In the genomic region with DNA sequence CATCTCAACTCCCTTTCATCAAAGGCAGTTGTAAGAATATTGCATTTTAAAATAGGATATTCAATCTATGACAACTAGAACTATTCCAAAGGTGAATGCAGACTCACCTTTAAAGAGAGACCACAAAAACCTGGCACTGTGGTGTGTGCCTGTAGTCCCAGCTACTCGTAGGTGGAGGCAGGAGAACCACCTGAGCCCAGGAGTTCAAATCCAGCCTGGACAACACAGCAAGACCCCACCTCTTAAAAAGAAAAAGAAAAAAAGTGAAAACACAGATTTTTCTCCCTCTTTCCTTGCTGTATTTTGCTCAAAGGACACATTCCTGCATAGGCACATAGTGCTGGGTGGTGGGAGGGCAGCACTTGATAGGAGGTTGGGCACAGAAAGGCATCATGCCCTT, we compare ENCODE assay signal across 8 cellular contexts. TPM values are rescaled to one million over a fixed set of nuclear protein-coding genes. Genes with fewer than 3 reads are reported as not detected.
A peak's percentile ranks its signal among the peaks of the same experiment; 100 is the strongest.
DNase-seq lines count a peak whose midpoint lies in the region; ATAC-seq and TF ChIP-seq lines count a peak whose summit lies in the region.

No MANE protein-coding gene starts in this region.

- H3K14ac ChIP-seq in H9 (ENCODE audit: insufficient read depth, low read length) = no peak overlapping the region

- no peak overlapping the region for H3K9ac ChIP-seq in H9 (ENCODE audit: extremely low read depth, insufficient read length, low read length)
- H3K9ac ChIP-seq in skeletal muscle satellite cell (ENCODE audit: low read depth, low read length) = peak overlapping the region; percentile 92

- H4K20me1 ChIP-seq in H9 (ENCODE audit: control insufficient read depth, insufficient read depth, insufficient read length) = no peaks in the 10 kb centered on the region

- no peak for ATAC-seq in HG02973 (IDR thresholded peaks at IDR 0.05; ENCODE audit: unreplicated experiment)

- H2BK15ac ChIP-seq in H9 (ENCODE audit: low read depth, low read length) = no peak overlapping the region

- no CpG with 5 or more reads among the region's 1 CpG for whole genome bisulfite sequencing in H9 (ENCODE audit: extremely low coverage, insufficient read length, low lambda C conversion rate)

- H3K27ac ChIP-seq in H9 (ENCODE audit: insufficient read length, low read depth, low read length) = no peak overlapping the region
- H3K27ac ChIP-seq in VCaP = peak overlapping the region; percentile 79

- no peaks in the 10 kb centered on the region for H3K27me3 ChIP-seq in H9 (ENCODE audit: insufficient read depth, low read length)
- no peaks in the 10 kb centered on the region for H3K27me3 ChIP-seq in skeletal muscle satellite cell (ENCODE audit: control insufficient read depth, insufficient read depth, low read length)

- H4K91ac ChIP-seq in H9 (ENCODE audit: insufficient read length, low read depth, low read length) = no peak overlapping the region

- peaks cover 8% of the 10 kb centered on the region for H3K23me2 ChIP-seq in H9 (ENCODE audit: insufficient read length, low read depth, low read length, poor library complexity, severe bottlenecking)

- H3K4me1 ChIP-seq in H9 (ENCODE audit: insufficient read depth, low read length) (no peaks in the 10 kb centered on the region; the same call in 1 of the 2 replicates), skeletal muscle satellite cell (ENCODE audit: control insufficient read depth, insufficient read depth, low read length) (peaks cover 14% of the 10 kb centered on the region)

- H2BK20ac ChIP-seq in H9 (ENCODE audit: low read depth, low read length, poor library complexity, severe bottlenecking) = no peak overlapping the region

- peaks cover 3% of the 10 kb centered on the region; the same call in 1 of the 2 replicates for H3K79me2 ChIP-seq in H9 (ENCODE audit: insufficient read depth, low read length)

- H3K27ac Mint-ChIP-seq in H9 = no peak overlapping the region

- H4K5ac ChIP-seq in H9 (ENCODE audit: insufficient read length, low read depth, low read length) = no peak overlapping the region

- H3K9me3 Mint-ChIP-seq in H9 = no peaks in the 10 kb centered on the region; a peak in 1 of 5 replicates

- H3K4ac ChIP-seq in H9 (ENCODE audit: low read depth, low read length) = no peak overlapping the region

- H3K56ac ChIP-seq in H9 (ENCODE audit: insufficient read length, low read depth, low read length) = no peak overlapping the region

- H3K18ac ChIP-seq in H9 (ENCODE audit: insufficient read length, low read depth, low read length) = no peak overlapping the region

- H3K4me3 ChIP-seq in foreskin fibroblast (ENCODE audit: low read depth in 1 of 2, low read length in 2 of 2) (peak overlapping the region; percentile 85 to 92), skeletal muscle satellite cell (ENCODE audit: low read length) (peak overlapping the region; percentile 99)

- H2BK5ac ChIP-seq in H9 (ENCODE audit: insufficient read length, low read length) = no peak overlapping the region

- peaks cover 17 to 18% of the 10 kb centered on the region in 2 experiments for H3K4me1 Mint-ChIP-seq in H9

- no peak overlapping the region for H2BK120ac ChIP-seq in H9 (ENCODE audit: low read depth, low read length, poor library complexity, severe bottlenecking)

- no peak overlapping the region for H2AFZ ChIP-seq in H9 (ENCODE audit: low read length)

- H2AK5ac ChIP-seq in H9 (ENCODE audit: insufficient read length, low read length) = peak overlapping the region; percentile 21

- no peak overlapping the region for H3K23ac ChIP-seq in H9 (ENCODE audit: insufficient read length, low read depth, low read length)

- no peaks in the 10 kb centered on the region; the same call in 1 of the 2 replicates for H3K27me3 Mint-ChIP-seq in H9 (ENCODE audit: low read depth)

- H3K9me3 ChIP-seq in H9 (ENCODE audit: control insufficient read depth, low read depth, low read length) (no peaks in the 10 kb centered on the region), skeletal muscle satellite cell (replicated peaks; ENCODE audit: low read length) (no peaks in the 10 kb centered on the region)

- peaks cover 14 to 16% (median 15%) of the 10 kb centered on the region in 3 experiments for H3K36me3 Mint-ChIP-seq in H9 (ENCODE audit: insufficient read depth in 1 of 3, low read depth in 3 of 3)

- peak overlapping the region; percentile 95 to 100 for H3K4me3 Mint-ChIP-seq in H9

- DNase-seq in H9 (no peak), foreskin fibroblast (no peak), AML-193 (lab: John Stamatoyannopoulos, UW) (no peak)
- no peak for DNase-seq in stimulated activated CD8-positive, alpha-beta memory T cell treated with anti-CD3 and anti-CD28 coated beads, Interleukin-4, amount 100 ng/mL, for 48 hours
- no peak for DNase-seq in stimulated activated CD4-positive, alpha-beta T cell treated with anti-CD3 and anti-CD28 coated beads, Interleukin-2, amount 100 ng/mL, for 24 hours

- H2BK12ac ChIP-seq in H9 (ENCODE audit: insufficient read length, low read depth, low read length) = no peak overlapping the region

- H3K4me2 ChIP-seq in H9 (ENCODE audit: insufficient read depth, insufficient read length, low read length) (peak overlapping the region; percentile 98), skeletal muscle satellite cell (ENCODE audit: low read length) (peak overlapping the region; percentile 97)

- H3K79me1 ChIP-seq in H9 (ENCODE audit: insufficient read depth, low read depth, low read length, poor library complexity, severe bottlenecking) = no peaks in the 10 kb centered on the region

- peaks cover 9% of the 10 kb centered on the region for H3K36me3 ChIP-seq in skeletal muscle satellite cell (ENCODE audit: insufficient read depth, low read length)

- TF ChIP-seq CTCF in H9 (conservative IDR thresholded peaks at IDR 0.05) (no peak), VCaP (conservative IDR thresholded peaks at IDR 0.05) (no peak), foreskin fibroblast (IDR thresholded peaks at IDR 0.05; ENCODE audit: low read depth, low read length) (no peak)

- H4K8ac ChIP-seq in H9 (replicated peaks; ENCODE audit: insufficient read length, low read depth, low read length) = no peak overlapping the region

- H3T11ph ChIP-seq in H9 (ENCODE audit: low read length) = no peak overlapping the region

RNA-seq across cellular contexts. Expression of gene ALDH18A1, which starts 0.7 kb away (rescaled TPM):
- total RNA-seq in H9 (2021) = 114 and 121 TPM in 2 replicates
- 108 and 110 TPM in 2 replicates for total RNA-seq in skeletal muscle satellite cell (2012; rRNA removed)

RNA-seq across cellular contexts. Expression of gene TCTN3, which starts 36.5 kb away (rescaled TPM):
- 37.0 and 37.3 TPM in 2 replicates for total RNA-seq in H9 (2021)
- 34.0 and 39.1 TPM in 2 replicates for total RNA-seq in skeletal muscle satellite cell (2012; rRNA removed)
